In the genomic region with DNA sequence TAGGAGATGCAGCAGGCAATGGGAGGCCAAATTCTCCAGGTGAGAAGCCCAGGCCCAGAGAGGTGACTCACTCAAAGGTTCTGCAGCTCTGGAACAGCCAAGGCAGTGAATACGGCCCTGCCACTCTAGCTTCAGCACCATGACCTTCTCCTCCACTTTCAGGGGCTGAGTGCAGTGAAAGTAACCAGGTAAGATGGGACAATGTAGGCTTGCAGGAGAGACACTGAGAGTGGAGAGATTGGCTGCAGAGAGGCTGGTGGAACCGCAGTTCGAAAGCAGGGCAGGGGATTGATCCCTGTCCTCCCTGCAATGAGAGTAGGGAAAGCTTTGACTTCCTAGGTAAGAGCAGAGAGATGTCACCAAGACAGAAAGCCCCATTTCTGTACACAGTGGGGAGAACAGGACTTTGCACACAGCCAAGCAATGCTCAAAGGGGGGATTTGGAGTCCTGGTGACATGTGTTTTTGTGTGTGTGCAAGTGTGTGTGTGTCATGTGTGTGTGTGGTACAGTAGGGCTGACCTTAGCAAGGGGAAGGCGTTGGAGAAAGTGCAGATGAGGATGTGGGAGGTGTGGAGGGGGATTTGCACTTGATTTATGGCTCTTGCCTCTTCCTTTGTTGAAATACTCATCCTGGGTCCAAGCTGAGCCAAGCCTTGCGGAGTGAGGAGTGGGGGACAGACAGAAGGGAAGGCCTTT, we compare ENCODE assay signal across 20 cellular contexts. TPM values are rescaled to one million over a fixed set of nuclear protein-coding genes. Genes with fewer than 3 reads are reported as not detected.
A peak's percentile ranks its signal among the peaks of the same experiment; 100 is the strongest.
DNase-seq lines count a peak whose midpoint lies in the region; ATAC-seq, FAIRE-seq and TF ChIP-seq lines count a peak whose summit lies in the region.
"Had no signal": no experiment of that assay in that cellular context is flagged by ENCODE, and none has a peak within 500 bp of the region (broad histone marks: within the 10 kb centered on the region; RNA-seq: fewer than 3 reads in every experiment).

No MANE protein-coding gene starts in this region.

- H2BK5ac ChIP-seq in neuronal stem cell (ENCODE audit: low read length) = no peak overlapping the region

- H3K4me2 ChIP-seq in neuronal stem cell (ENCODE audit: insufficient read depth, low read length, poor library complexity, severe bottlenecking) = no peak overlapping the region

- no CpG with 5 or more reads among the region's 5 CpGs for WGBS in neuronal stem cell (ENCODE audit: extremely low coverage in 2 of 2, insufficient read length in 2 of 2, insufficient replicate concordance in 1 of 2), 2 donors
- 60 to 69% methylated on average over 5 of the region's 5 CpGs for WGBS in endodermal cell (ENCODE audit: insufficient coverage in 1 of 2, insufficient read length in 1 of 2), 2 experiments

- H3K4me3 ChIP-seq in bronchial epithelial cell (ENCODE audit: low read depth, low read length) (no peak overlapping the region), neuronal stem cell (ENCODE audit: low read length in 2 of 2) (no peak overlapping the region), endodermal cell (ENCODE audit: low read length) (no peak overlapping the region)
- H3K4me3 ChIP-seq: GM12878 had no signal

- H3K4ac ChIP-seq in neuronal stem cell (ENCODE audit: low read length) = no peak overlapping the region

- FAIRE-seq in bronchial epithelial cell (lab: Jason Lieb, UNC) = peak; percentile 55
- FAIRE-seq: A204.1, GM12878 had no signal

- H3K18ac ChIP-seq in neuronal stem cell (ENCODE audit: low read length) = peak overlapping the region; percentile 11

- no peak overlapping the region for H3K14ac ChIP-seq in neuronal stem cell (ENCODE audit: low read length)

- no peak for ATAC-seq in T-helper 17 cell

- H2BK120ac ChIP-seq in neuronal stem cell (ENCODE audit: low read depth, low read length) = no peak overlapping the region

- H4K8ac ChIP-seq in neuronal stem cell (ENCODE audit: low read depth, low read length) = no peak overlapping the region

- H3K79me1 ChIP-seq in neuronal stem cell (ENCODE audit: low read depth, low read length) = no peaks in the 10 kb centered on the region

- no peak overlapping the region for H2BK12ac ChIP-seq in neuronal stem cell (ENCODE audit: low read length)

- no peak overlapping the region for H2AFZ ChIP-seq in neuronal stem cell (ENCODE audit: low read length)

- no peaks in the 10 kb centered on the region for H3K9me3 Mint-ChIP-seq in endodermal cell
- H3K9me3 Mint-ChIP-seq: CD8-positive, alpha-beta memory T cell had no signal

- DNase-seq in HT1080 (ENCODE audit: low read depth) (peak; percentile 45), bronchial epithelial cell (ENCODE audit: low read depth) (no peak), neuronal stem cell (ENCODE audit: low spot score) (no peak), endodermal cell (no peak), T-helper 17 cell (no peak), iPS-NIHi7 (ENCODE audit: extremely low spot score) (no peak)
- DNase-seq: ACHN; BE2C; C1 segment of cervical spinal cord; CD4-positive, CD25-positive, alpha-beta regulatory T cell; CD8-positive, alpha-beta memory T cell; COR-L47; DMS 273 treated with DMSO at 0.1 percent for 48 hours; DMS53; DND-41; EL; GOT3; HCEC 1CT had no signal

- H3K36me3 Mint-ChIP-seq in endodermal cell (ENCODE audit: low read depth) = no peaks in the 10 kb centered on the region
- H3K36me3 Mint-ChIP-seq in T-helper 17 cell (ENCODE audit: low read depth) = peaks cover 5% of the 10 kb centered on the region
- H3K36me3 Mint-ChIP-seq: CD4-positive, CD25-positive, alpha-beta regulatory T cell; CD8-positive, alpha-beta memory T cell had no signal

- H3K27me3 Mint-ChIP-seq in endodermal cell (ENCODE audit: insufficient read depth) = peaks cover 4% of the 10 kb centered on the region
- peaks cover 41% of the 10 kb centered on the region for H3K27me3 Mint-ChIP-seq in T-helper 17 cell

- H3K9me3 ChIP-seq in neuronal stem cell (replicated peaks in 1 of 2; ENCODE audit: control insufficient read depth in 2 of 2, insufficient read depth in 1 of 2, low read depth in 1 of 2, low read length in 2 of 2) = no peaks in the 10 kb centered on the region
- H3K9me3 ChIP-seq in endodermal cell (ENCODE audit: control insufficient read depth, low read length) = no peaks in the 10 kb centered on the region
- no peaks in the 10 kb centered on the region for H3K9me3 ChIP-seq in T-helper 17 cell (ENCODE audit: control insufficient read depth, low read length, poor library complexity, severe bottlenecking)
- H3K9me3 ChIP-seq: BE2C had no signal

- H3K4me3 Mint-ChIP-seq in endodermal cell (no peak overlapping the region), T-helper 17 cell (no peak overlapping the region)
- H3K4me3 Mint-ChIP-seq: CD4-positive, CD25-positive, alpha-beta regulatory T cell; CD8-positive, alpha-beta memory T cell had no signal

- H2BK15ac ChIP-seq in neuronal stem cell (ENCODE audit: low read length) = no peak overlapping the region

- no peak overlapping the region for H3K23ac ChIP-seq in neuronal stem cell (ENCODE audit: low read depth, low read length, poor library complexity)

- no peaks in the 10 kb centered on the region for H3K36me3 ChIP-seq in bronchial epithelial cell (ENCODE audit: control insufficient read depth, insufficient read depth, low read length)
- no peaks in the 10 kb centered on the region for H3K36me3 ChIP-seq in neuronal stem cell (replicated peaks in 1 of 2; ENCODE audit: control insufficient read depth in 2 of 2, insufficient read depth in 2 of 2, low read length in 2 of 2)
- no peaks in the 10 kb centered on the region for H3K36me3 ChIP-seq in endodermal cell (ENCODE audit: control insufficient read depth, insufficient read depth, low read length)
- H3K36me3 ChIP-seq: BE2C had no signal

- H3K9ac ChIP-seq in neuronal stem cell (ENCODE audit: low read depth, low read length, poor library complexity) (no peak overlapping the region), endodermal cell (ENCODE audit: extremely low read depth, low read length, poor library complexity, severe bottlenecking) (no peak overlapping the region)

- H3K27ac Mint-ChIP-seq in endodermal cell (no peak overlapping the region), T-helper 17 cell (no peak overlapping the region)
- H3K27ac Mint-ChIP-seq: CD4-positive, CD25-positive, alpha-beta regulatory T cell; CD8-positive, alpha-beta memory T cell had no signal

- H3K4me1 Mint-ChIP-seq in endodermal cell (peaks cover 5% of the 10 kb centered on the region), T-helper 17 cell (no peaks in the 10 kb centered on the region)
- H3K4me1 Mint-ChIP-seq: CD4-positive, CD25-positive, alpha-beta regulatory T cell; CD8-positive, alpha-beta memory T cell had no signal

- H3K4me1 ChIP-seq in neuronal stem cell (ENCODE audit: control insufficient read depth in 2 of 2, insufficient read depth in 1 of 2, low read depth in 1 of 2, low read length in 2 of 2) = no peaks in the 10 kb centered on the region
- no peaks in the 10 kb centered on the region for H3K4me1 ChIP-seq in endodermal cell (ENCODE audit: control insufficient read depth, insufficient read depth, low read length)
- H3K4me1 ChIP-seq: BE2C had no signal

- H3K27ac ChIP-seq in neuronal stem cell (replicated peaks; ENCODE audit: low read length) (no peak overlapping the region), endodermal cell (ENCODE audit: low read depth, low read length) (no peak overlapping the region)

- no peak overlapping the region for H2AK5ac ChIP-seq in neuronal stem cell (ENCODE audit: low read depth, low read length)

- TF ChIP-seq CTCF in bronchial epithelial cell (IDR thresholded peaks at IDR 0.05; ENCODE audit: insufficient read depth, low read length, severe bottlenecking) = no peak
- TF ChIP-seq CTCF in endodermal cell (conservative IDR thresholded peaks at IDR 0.05) = no peak

- H3K27me3 ChIP-seq in bronchial epithelial cell (ENCODE audit: control insufficient read depth, insufficient read depth, low read length) (no peaks in the 10 kb centered on the region), neuronal stem cell (ENCODE audit: control insufficient read depth in 3 of 3, insufficient read depth in 3 of 3, low read depth in 1 of 3, low read length in 3 of 3) (peaks cover 0 to 43% (median 0%) of the 10 kb centered on the region in 3 experiments), endodermal cell (ENCODE audit: control insufficient read depth, insufficient read depth, low read length, poor library complexity, severe bottlenecking) (no peaks in the 10 kb centered on the region)
- H3K27me3 ChIP-seq: BE2C had no signal

- H4K91ac ChIP-seq in neuronal stem cell (ENCODE audit: low read depth, low read length, poor library complexity) = no peak overlapping the region

RNA-seq across cellular contexts. Expression of gene DHRS2, which starts 12.7 kb away (rescaled TPM):
- total RNA-seq in HT1080 (2014; rRNA removed; shearing (Covaris generic)) = 5,417 and 5,493 TPM in 2 replicates
- 2,744 and 2,821 TPM in 2 replicates for polyA plus RNA-seq in HT1080 (2015; cell fraction: cytosol; rRNA removed)
- polyA plus RNA-seq in HT1080 (2015; cell fraction: nucleus; rRNA removed) = 4,377 and 4,573 TPM in 2 replicates
- total RNA-seq in bronchial epithelial cell (not detected in 2 replicates), endodermal cell (1 to 10 TPM in 1 of 2 donors, under 1 TPM in 1; 0.66 to 1.2 TPM), T-helper 17 cell (not detected)
- 0.13 TPM for polyA plus RNA-seq in neuronal stem cell (2013, experiment 1 of 2)
- polyA plus RNA-seq in neuronal stem cell (2013, experiment 2 of 2) = 0.19 TPM
- polyA plus RNA-seq in endodermal cell (2013, experiment 1 of 2) = 1.4 TPM
- polyA plus RNA-seq in endodermal cell (2013, experiment 2 of 2) = 1.1 TPM
- total RNA-seq: CD4-positive, CD25-positive, alpha-beta regulatory T cell had no signal
- polyA plus RNA-seq: CD8-positive, alpha-beta memory T cell had no signal

Comparison
In these comparisons a context has a peak if more than half of its experiments do, and no peak if none do; other contexts are left out.
1. RNA of gene DHRS2, which starts 12.7 kb away (total RNA-seq): 5,417 to 5,493 TPM in HT1080; 0.66 to 1.2 TPM in endodermal cell, not detected in bronchial epithelial cell and not detected in T-helper 17 cell; every median in the first group is over 1,000 times any median in the second.